ENCODE assay signal across 1 cellular context in genomic region chr16:67150058-67150832, GRCh38.
TF ChIP-seq lines count a peak whose summit lies in the region.

No MANE protein-coding gene starts in this region.

TF ChIP-seq in HepG2, 621 proteins besides CTCF, POLR2A, EP300 and RAD21 (continues in another document):
- TF ChIP-seq ZNF747 (CRISPR knock-in tag; IDR thresholded peaks at IDR 0.05; ENCODE audit: borderline replicate concordance) (0 out of 2 replicates have a peak, but pooled peaks have one; percentile 30), AGO2 (optimal IDR thresholded peaks at IDR 0.05; ENCODE audit: low read depth, low read length) (peak; percentile 85), TCF12 (IDR thresholded peaks at IDR 0.05) (no peak), TCF12 (CRISPR knock-in tag; IDR thresholded peaks at IDR 0.05) (0 out of 2 replicates have a peak, but pooled peaks have one; percentile 41), ZKSCAN5 (CRISPR knock-in tag; IDR thresholded peaks at IDR 0.05) (no peak), KDM5B (CRISPR knock-in tag; IDR thresholded peaks at IDR 0.05; ENCODE audit: borderline replicate concordance) (peak; percentile 22; the same call in 1 of the 2 replicates), ZNF639 (CRISPR knock-in tag; conservative IDR thresholded peaks at IDR 0.05) (no peak), HNRNPLL (IDR thresholded peaks at IDR 0.05; ENCODE audit: low read depth, low read length, poor library complexity, severe bottlenecking) (peak; percentile 27), ZNF776 (CRISPR knock-in tag; IDR thresholded peaks at IDR 0.05) (peak; percentile 68; the same call in 1 of the 2 replicates), PATZ1 (CRISPR knock-in tag; IDR thresholded peaks at IDR 0.05) (peak; percentile 91), NFYC (CRISPR knock-in tag; IDR thresholded peaks at IDR 0.05) (no peak), CREBL2 (CRISPR knock-in tag; IDR thresholded peaks at IDR 0.05; ENCODE audit: borderline replicate concordance) (0 out of 2 replicates have a peak, but pooled peaks have one; percentile 44), FOXO1 (CRISPR knock-in tag; IDR thresholded peaks at IDR 0.05) (peak; percentile 23; the same call in 1 of the 2 replicates), ATF3 (CRISPR knock-in tag; IDR thresholded peaks at IDR 0.05) (0 out of 2 replicates have a peak, but pooled peaks have one; percentile 5), FIP1L1 (IDR thresholded peaks at IDR 0.05; ENCODE audit: borderline replicate concordance, insufficient read depth, low read depth, low read length) (0 out of 2 replicates have a peak, but pooled peaks have one; percentile 7), KLF12 (CRISPR knock-in tag; IDR thresholded peaks at IDR 0.05; ENCODE audit: borderline replicate concordance) (peak; percentile 55; the same call in 1 of the 2 replicates), RBM22 (optimal IDR thresholded peaks at IDR 0.05; ENCODE audit: low read length) (peak; percentile 61), SRSF1 (optimal IDR thresholded peaks at IDR 0.05; ENCODE audit: low read depth, low read length) (peak; percentile 65), SMAD9 (CRISPR knock-in tag; IDR thresholded peaks at IDR 0.05) (no peak), MBD4 (IDR thresholded peaks at IDR 0.05; ENCODE audit: borderline replicate concordance, low read length) (no peak), ZNF567 (CRISPR knock-in tag; IDR thresholded peaks at IDR 0.05; ENCODE audit: borderline replicate concordance) (no peak), ZNF672 (CRISPR knock-in tag; IDR thresholded peaks at IDR 0.05) (no peak), HDAC1 (CRISPR knock-in tag; IDR thresholded peaks at IDR 0.05) (no peak), POLR2AphosphoS5 (IDR thresholded peaks at IDR 0.05; ENCODE audit: low read depth, low read length) (peak; percentile 23; the same call in 1 of the 2 replicates), ZMAT3 (CRISPR knock-in tag; conservative IDR thresholded peaks at IDR 0.05) (no peak), KMT2B (CRISPR knock-in tag; IDR thresholded peaks at IDR 0.05) (no peak), ZBTB38 (CRISPR knock-in tag; IDR thresholded peaks at IDR 0.05) (0 out of 2 replicates have a peak, but pooled peaks have one; percentile 3), HNF1A (IDR thresholded peaks at IDR 0.05; ENCODE audit: low read depth) (no peak), HNF1A (CRISPR knock-in tag; IDR thresholded peaks at IDR 0.05; ENCODE audit: borderline replicate concordance) (0 out of 2 replicates have a peak, but pooled peaks have one; percentile 16)
- TF ChIP-seq, protein P1, sequence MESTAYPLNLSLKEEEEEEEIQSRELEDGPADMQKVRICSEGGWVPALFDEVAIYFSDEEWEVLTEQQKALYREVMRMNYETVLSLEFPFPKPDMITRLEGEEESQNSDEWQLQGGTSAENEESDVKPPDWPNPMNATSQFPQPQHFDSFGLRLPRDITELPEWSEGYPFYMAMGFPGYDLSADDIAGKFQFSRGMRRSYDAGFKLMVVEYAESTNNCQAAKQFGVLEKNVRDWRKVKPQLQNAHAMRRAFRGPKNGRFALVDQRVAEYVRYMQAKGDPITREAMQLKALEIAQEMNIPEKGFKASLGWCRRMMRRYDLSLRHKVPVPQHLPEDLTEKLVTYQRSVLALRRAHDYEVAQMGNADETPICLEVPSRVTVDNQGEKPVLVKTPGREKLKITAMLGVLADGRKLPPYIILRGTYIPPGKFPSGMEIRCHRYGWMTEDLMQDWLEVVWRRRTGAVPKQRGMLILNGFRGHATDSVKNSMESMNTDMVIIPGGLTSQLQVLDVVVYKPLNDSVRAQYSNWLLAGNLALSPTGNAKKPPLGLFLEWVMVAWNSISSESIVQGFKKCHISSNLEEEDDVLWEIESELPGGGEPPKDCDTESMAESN (CRISPR knock-in tag; conservative IDR thresholded peaks at IDR 0.05): no peak
- TF ChIP-seq, protein P2, sequence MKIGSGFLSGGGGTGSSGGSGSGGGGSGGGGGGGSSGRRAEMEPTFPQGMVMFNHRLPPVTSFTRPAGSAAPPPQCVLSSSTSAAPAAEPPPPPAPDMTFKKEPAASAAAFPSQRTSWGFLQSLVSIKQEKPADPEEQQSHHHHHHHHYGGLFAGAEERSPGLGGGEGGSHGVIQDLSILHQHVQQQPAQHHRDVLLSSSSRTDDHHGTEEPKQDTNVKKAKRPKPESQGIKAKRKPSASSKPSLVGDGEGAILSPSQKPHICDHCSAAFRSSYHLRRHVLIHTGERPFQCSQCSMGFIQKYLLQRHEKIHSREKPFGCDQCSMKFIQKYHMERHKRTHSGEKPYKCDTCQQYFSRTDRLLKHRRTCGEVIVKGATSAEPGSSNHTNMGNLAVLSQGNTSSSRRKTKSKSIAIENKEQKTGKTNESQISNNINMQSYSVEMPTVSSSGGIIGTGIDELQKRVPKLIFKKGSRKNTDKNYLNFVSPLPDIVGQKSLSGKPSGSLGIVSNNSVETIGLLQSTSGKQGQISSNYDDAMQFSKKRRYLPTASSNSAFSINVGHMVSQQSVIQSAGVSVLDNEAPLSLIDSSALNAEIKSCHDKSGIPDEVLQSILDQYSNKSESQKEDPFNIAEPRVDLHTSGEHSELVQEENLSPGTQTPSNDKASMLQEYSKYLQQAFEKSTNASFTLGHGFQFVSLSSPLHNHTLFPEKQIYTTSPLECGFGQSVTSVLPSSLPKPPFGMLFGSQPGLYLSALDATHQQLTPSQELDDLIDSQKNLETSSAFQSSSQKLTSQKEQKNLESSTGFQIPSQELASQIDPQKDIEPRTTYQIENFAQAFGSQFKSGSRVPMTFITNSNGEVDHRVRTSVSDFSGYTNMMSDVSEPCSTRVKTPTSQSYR (CRISPR knock-in tag; IDR thresholded peaks at IDR 0.05; ENCODE audit: borderline replicate concordance): peak; percentile 51; the same call in 1 of the 2 replicates
- TF ChIP-seq, protein P3, sequence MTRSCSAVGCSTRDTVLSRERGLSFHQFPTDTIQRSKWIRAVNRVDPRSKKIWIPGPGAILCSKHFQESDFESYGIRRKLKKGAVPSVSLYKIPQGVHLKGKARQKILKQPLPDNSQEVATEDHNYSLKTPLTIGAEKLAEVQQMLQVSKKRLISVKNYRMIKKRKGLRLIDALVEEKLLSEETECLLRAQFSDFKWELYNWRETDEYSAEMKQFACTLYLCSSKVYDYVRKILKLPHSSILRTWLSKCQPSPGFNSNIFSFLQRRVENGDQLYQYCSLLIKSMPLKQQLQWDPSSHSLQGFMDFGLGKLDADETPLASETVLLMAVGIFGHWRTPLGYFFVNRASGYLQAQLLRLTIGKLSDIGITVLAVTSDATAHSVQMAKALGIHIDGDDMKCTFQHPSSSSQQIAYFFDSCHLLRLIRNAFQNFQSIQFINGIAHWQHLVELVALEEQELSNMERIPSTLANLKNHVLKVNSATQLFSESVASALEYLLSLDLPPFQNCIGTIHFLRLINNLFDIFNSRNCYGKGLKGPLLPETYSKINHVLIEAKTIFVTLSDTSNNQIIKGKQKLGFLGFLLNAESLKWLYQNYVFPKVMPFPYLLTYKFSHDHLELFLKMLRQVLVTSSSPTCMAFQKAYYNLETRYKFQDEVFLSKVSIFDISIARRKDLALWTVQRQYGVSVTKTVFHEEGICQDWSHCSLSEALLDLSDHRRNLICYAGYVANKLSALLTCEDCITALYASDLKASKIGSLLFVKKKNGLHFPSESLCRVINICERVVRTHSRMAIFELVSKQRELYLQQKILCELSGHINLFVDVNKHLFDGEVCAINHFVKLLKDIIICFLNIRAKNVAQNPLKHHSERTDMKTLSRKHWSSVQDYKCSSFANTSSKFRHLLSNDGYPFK (CRISPR knock-in tag; IDR thresholded peaks at IDR 0.05; ENCODE audit: borderline replicate concordance): no peak
- TF ChIP-seq, protein P4, sequence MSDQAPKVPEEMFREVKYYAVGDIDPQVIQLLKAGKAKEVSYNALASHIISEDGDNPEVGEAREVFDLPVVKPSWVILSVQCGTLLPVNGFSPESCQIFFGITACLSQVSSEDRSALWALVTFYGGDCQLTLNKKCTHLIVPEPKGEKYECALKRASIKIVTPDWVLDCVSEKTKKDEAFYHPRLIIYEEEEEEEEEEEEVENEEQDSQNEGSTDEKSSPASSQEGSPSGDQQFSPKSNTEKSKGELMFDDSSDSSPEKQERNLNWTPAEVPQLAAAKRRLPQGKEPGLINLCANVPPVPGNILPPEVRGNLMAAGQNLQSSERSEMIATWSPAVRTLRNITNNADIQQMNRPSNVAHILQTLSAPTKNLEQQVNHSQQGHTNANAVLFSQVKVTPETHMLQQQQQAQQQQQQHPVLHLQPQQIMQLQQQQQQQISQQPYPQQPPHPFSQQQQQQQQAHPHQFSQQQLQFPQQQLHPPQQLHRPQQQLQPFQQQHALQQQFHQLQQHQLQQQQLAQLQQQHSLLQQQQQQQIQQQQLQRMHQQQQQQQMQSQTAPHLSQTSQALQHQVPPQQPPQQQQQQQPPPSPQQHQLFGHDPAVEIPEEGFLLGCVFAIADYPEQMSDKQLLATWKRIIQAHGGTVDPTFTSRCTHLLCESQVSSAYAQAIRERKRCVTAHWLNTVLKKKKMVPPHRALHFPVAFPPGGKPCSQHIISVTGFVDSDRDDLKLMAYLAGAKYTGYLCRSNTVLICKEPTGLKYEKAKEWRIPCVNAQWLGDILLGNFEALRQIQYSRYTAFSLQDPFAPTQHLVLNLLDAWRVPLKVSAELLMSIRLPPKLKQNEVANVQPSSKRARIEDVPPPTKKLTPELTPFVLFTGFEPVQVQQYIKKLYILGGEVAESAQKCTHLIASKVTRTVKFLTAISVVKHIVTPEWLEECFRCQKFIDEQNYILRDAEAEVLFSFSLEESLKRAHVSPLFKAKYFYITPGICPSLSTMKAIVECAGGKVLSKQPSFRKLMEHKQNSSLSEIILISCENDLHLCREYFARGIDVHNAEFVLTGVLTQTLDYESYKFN (CRISPR knock-in tag; conservative IDR thresholded peaks at IDR 0.05): no peak
- TF ChIP-seq, protein P5, sequence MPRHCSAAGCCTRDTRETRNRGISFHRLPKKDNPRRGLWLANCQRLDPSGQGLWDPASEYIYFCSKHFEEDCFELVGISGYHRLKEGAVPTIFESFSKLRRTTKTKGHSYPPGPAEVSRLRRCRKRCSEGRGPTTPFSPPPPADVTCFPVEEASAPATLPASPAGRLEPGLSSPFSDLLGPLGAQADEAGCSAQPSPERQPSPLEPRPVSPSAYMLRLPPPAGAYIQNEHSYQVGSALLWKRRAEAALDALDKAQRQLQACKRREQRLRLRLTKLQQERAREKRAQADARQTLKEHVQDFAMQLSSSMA (CRISPR knock-in tag; IDR thresholded peaks at IDR 0.05): no peak
